Comparison of ENCODE assay signal across 33 cellular contexts in genomic region chr3:64272271-64272670, GRCh38. TPM values are rescaled to one million over a fixed set of nuclear protein-coding genes. Genes with fewer than 3 reads are reported as not detected.
"Had no signal": no experiment of that assay in that cellular context is flagged by ENCODE, and none has a peak within 500 bp of the region (broad histone marks: within the 10 kb centered on the region; RNA-seq: fewer than 3 reads in every experiment).

No MANE protein-coding gene starts in this region.

- H3K9me3 ChIP-seq: adrenal gland, ascending aorta, breast epithelium, colonic mucosa, gastrocnemius medialis had no signal

- ATAC-seq: activated CD4-positive, alpha-beta T cell treated with anti-CD3 and anti-CD28 coated beads for 36 hours; activated CD8-positive, alpha-beta memory T cell treated with anti-CD3 and anti-CD28 coated beads, Interleukin-2, amount 10 ng/mL, durations not matched to agents 7 days and 5 days; activated CD8-positive, alpha-beta T cell treated with anti-CD3 and anti-CD28 coated beads, Interleukin-2, amount 10 ng/mL, durations not matched to agents 7 days and 5 days; activated naive CD8-positive, alpha-beta T cell treated with anti-CD3 and anti-CD28 coated beads, Interleukin-2, amount 50 U/mL, for 24 hours; foreskin keratinocyte; gastrocnemius medialis had no signal

- H3K4me3 ChIP-seq: adrenal gland, ascending aorta, breast epithelium, cardiac muscle cell, colonic mucosa, gastrocnemius medialis had no signal

- FAIRE-seq: endometrium, endothelial cell of umbilical vein had no signal

- H3K27ac ChIP-seq: adrenal gland, ascending aorta, breast epithelium, cardiac muscle cell, colonic mucosa, epithelial cell of prostate, foreskin keratinocyte, gastrocnemius medialis had no signal

- H3K36me3 ChIP-seq: adrenal gland, ascending aorta, breast epithelium, cardiac muscle cell, colonic mucosa, gastrocnemius medialis had no signal

- DNase-seq: activated CD4-positive, alpha-beta memory T cell treated with anti-CD3 and anti-CD28 coated beads for 36 hours; activated CD4-positive, alpha-beta T cell treated with anti-CD3 and anti-CD28 coated beads for 36 hours; activated CD4-positive, alpha-beta T cell treated with anti-CD3 and anti-CD28 coated beads, Interleukin-2, amount 10 ng/mL, durations not matched to agents 24 days and 14 days; activated CD4-positive, CD25-positive, alpha-beta regulatory T cell; activated CD4-positive, CD25-positive, alpha-beta regulatory T cell treated with anti-CD3 and anti-CD28 coated beads, Interleukin-2, amount 50 U/mL, for 72 hours; activated CD8-positive, alpha-beta memory T cell treated with anti-CD3 and anti-CD28 coated beads, Interleukin-2, amount 10 ng/mL, durations not matched to agents 7 days and 5 days; activated CD8-positive, alpha-beta memory T cell treated with anti-CD3 and anti-CD28 coated beads, Interleukin-2, amount 50 U/mL, for 4 hours; activated CD8-positive, alpha-beta T cell treated with anti-CD3 and anti-CD28 coated beads, Interleukin-2, amount 10 ng/mL, durations not matched to agents 7 days and 5 days; activated effector memory CD4-positive, alpha-beta T cell treated with anti-CD3 and anti-CD28 coated beads, Interleukin-2, amount 50 U/mL, for 16 hours; activated naive CD4-positive, alpha-beta T cell treated with anti-CD3 and anti-CD28 coated beads for 36 hours; activated naive CD8-positive, alpha-beta T cell treated with anti-CD3 and anti-CD28 coated beads for 36 hours; activated naive CD8-positive, alpha-beta T cell treated with anti-CD3 and anti-CD28 coated beads, Interleukin-2, amount 50 U/mL, for 24 hours; activated T-cell treated with anti-CD3 and anti-CD28 coated beads, Interleukin-2, amount 50 U/mL, for 1 hour; activated T-cell treated with anti-CD3 and anti-CD28 coated beads, Interleukin-2, amount 50 U/mL, for 48 hours; adrenal gland; central memory CD4-positive, alpha-beta T cell; cerebellar nuclear complex; colonic mucosa; effector CD8-positive, alpha-beta T cell; foreskin keratinocyte; gastrocnemius medialis; glutamatergic neuron; T-helper 2 cell had no signal

- H3K27me3 ChIP-seq: adrenal gland, ascending aorta, breast epithelium, cardiac muscle cell, foreskin keratinocyte, gastrocnemius medialis had no signal

RNA-seq across cellular contexts. Expression of gene PRICKLE2, which starts 47.0 kb away (rescaled TPM):
- total RNA-seq: activated CD4-positive, alpha-beta memory T cell treated with anti-CD3 and anti-CD28 coated beads for 36 hours; activated CD4-positive, alpha-beta T cell treated with anti-CD3 and anti-CD28 coated beads for 36 hours; activated CD4-positive, alpha-beta T cell treated with anti-CD3 and anti-CD28 coated beads, Interleukin-2, amount 10 ng/mL, durations not matched to agents 24 days and 14 days; activated CD8-positive, alpha-beta memory T cell treated with anti-CD3 and anti-CD28 coated beads for 36 hours; activated CD8-positive, alpha-beta memory T cell treated with anti-CD3 and anti-CD28 coated beads, Interleukin-2, amount 10 ng/mL, durations not matched to agents 7 days and 5 days; activated CD8-positive, alpha-beta T cell treated with anti-CD3 and anti-CD28 coated beads, Interleukin-2, amount 10 ng/mL, durations not matched to agents 7 days and 5 days; activated naive CD8-positive, alpha-beta T cell treated with anti-CD3 and anti-CD28 coated beads for 36 hours; activated T-helper 1 cell treated with anti-CD3 and anti-CD28 coated beads, Interleukin-12 subunit alpha, Interleukin-12 subunit beta, Interleukin-2, Interleukin-4 antibody, amounts not matched to agents 30 ng/mL and 10 ng/mL and 1 ng/mL, durations not matched to agents 14 hours and 24 hours and 36 hours; activated T-helper 2 cell treated with anti-CD3 and anti-CD28 coated beads, Interferon-gamma antibody, Interleukin-2, Interleukin-4, amounts not matched to agents 10 μg/mL and 5 μg/mL and 100 μg/mL, durations not matched to agents 14 hours and 24 hours and 36 hours; T-helper 1 cell treated with Interleukin-12 subunit alpha and Interleukin-12 subunit beta and Interleukin-4 antibody, amounts not matched to agents 30 ng/mL and 1 ng/mL, for 36 hours had no signal
